11 cellular contexts compared by ENCODE assay signal in the genomic region with DNA sequence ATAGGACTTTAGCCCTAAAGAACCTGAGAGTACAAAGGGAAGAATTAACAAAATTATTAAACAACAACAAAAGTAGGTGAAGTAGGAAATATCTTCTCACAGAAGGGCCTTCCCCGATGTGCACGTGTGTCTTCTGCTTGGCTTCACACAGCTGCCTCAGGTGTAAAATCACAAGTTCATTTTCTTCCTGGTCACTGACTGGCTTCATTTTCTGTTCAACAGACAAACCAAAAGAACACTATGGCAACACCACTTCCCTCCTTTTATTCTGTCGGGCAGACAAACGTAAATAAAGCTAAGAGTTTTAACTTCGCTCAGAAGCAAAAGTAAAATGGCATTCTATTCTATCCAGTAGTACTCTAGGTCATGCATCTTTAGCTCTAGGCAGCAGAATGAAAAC.
DNase-seq lines count a peak whose midpoint lies in the region; ATAC-seq lines count a peak whose summit lies in the region.
"Had no signal": no experiment of that assay in that cellular context is flagged by ENCODE, and none has a peak within 500 bp of the region (broad histone marks: within the 10 kb centered on the region; RNA-seq: fewer than 3 reads in every experiment).

No MANE protein-coding gene starts in this region.

- ATAC-seq in GM18870 (IDR thresholded peaks at IDR 0.05; ENCODE audit: unreplicated experiment) = peak; percentile 77
- peak; percentile 92 for ATAC-seq in GM21576 (IDR thresholded peaks at IDR 0.05; ENCODE audit: unreplicated experiment)
- ATAC-seq in HG03064 (IDR thresholded peaks at IDR 0.05; ENCODE audit: low read depth, unreplicated experiment) = peak; percentile 83
- ATAC-seq in stimulated activated effector memory CD8-positive, alpha-beta T cell treated with anti-CD3 and anti-CD28 coated beads, Interleukin-12 subunit alpha, Interleukin-12 subunit beta, amount 100 ng/mL, for 72 hours = no peak
- no peak for ATAC-seq in GM19455 (IDR thresholded peaks at IDR 0.05; ENCODE audit: unreplicated experiment)

- no peak overlapping the region for H3K4me3 Mint-ChIP-seq in stimulated activated effector memory CD8-positive, alpha-beta T cell treated with anti-CD3 and anti-CD28 coated beads, Interleukin-12 subunit alpha, Interleukin-12 subunit beta, amount 100 ng/mL, for 72 hours

- intact Hi-C loops in posterior vena cava (cut with DNase I) = no loop called here

- no peaks in the 10 kb centered on the region for H3K9me3 Mint-ChIP-seq in stimulated activated effector memory CD8-positive, alpha-beta T cell treated with anti-CD3 and anti-CD28 coated beads, Interleukin-12 subunit alpha, Interleukin-12 subunit beta, amount 100 ng/mL, for 72 hours

- no peaks in the 10 kb centered on the region for H3K36me3 Mint-ChIP-seq in stimulated activated effector memory CD8-positive, alpha-beta T cell treated with anti-CD3 and anti-CD28 coated beads, Interleukin-12 subunit alpha, Interleukin-12 subunit beta, amount 100 ng/mL, for 72 hours

- DNase-seq in germinal center (ENCODE audit: low spot score) (peak; percentile 8), posterior vena cava (ENCODE audit: low spot score) (no peak), NCI-H146 treated with DMSO at 0.1 percent for 48 hours (lab: John Stamatoyannopoulos, UW; ENCODE audit: unreplicated experiment) (no peak)
- no peak for DNase-seq in stimulated activated effector memory CD8-positive, alpha-beta T cell treated with anti-CD3 and anti-CD28 coated beads, Interleukin-12 subunit alpha, Interleukin-12 subunit beta, amount 100 ng/mL, for 72 hours (ENCODE audit: low spot score in 2 of 2)
- DNase-seq: activated CD4-positive, CD25-positive, alpha-beta regulatory T cell treated with anti-CD3 and anti-CD28 coated beads, Interleukin-2, amount 50 U/mL, for 72 hours; islet precursor cell; substantia nigra had no signal

- H3K27ac Mint-ChIP-seq in stimulated activated effector memory CD8-positive, alpha-beta T cell treated with anti-CD3 and anti-CD28 coated beads, Interleukin-12 subunit alpha, Interleukin-12 subunit beta, amount 100 ng/mL, for 72 hours = no peak overlapping the region

- H3K4me1 Mint-ChIP-seq in stimulated activated effector memory CD8-positive, alpha-beta T cell treated with anti-CD3 and anti-CD28 coated beads, Interleukin-12 subunit alpha, Interleukin-12 subunit beta, amount 100 ng/mL, for 72 hours = no peaks in the 10 kb centered on the region

Comparison
In these comparisons a context has a peak if more than half of its experiments do, and no peak if none do; other contexts are left out.
1. ATAC-seq: peak in GM18870 (single experiment), GM21576 (single experiment) and HG03064 (single experiment); none in stimulated activated effector memory CD8-positive, alpha-beta T cell treated with anti-CD3 and anti-CD28 coated beads, Interleukin-12 subunit alpha, Interleukin-12 subunit beta, amount 100 ng/mL, for 72 hours (single experiment) and GM19455 (single experiment).